In genomic region chr19:23525265-23525862, GRCh38 we compare ENCODE assay signal across 25 cellular contexts.
DNase-seq lines count a peak whose midpoint lies in the region; ATAC-seq, FAIRE-seq and TF ChIP-seq lines count a peak whose summit lies in the region.
"Had no signal": no experiment of that assay in that cellular context is flagged by ENCODE, and none has a peak within 500 bp of the region (broad histone marks: within the 10 kb centered on the region; RNA-seq: fewer than 3 reads in every experiment).

No MANE protein-coding gene starts in this region.

- peaks cover 2% of the 10 kb centered on the region for H3K36me3 Mint-ChIP-seq in activated CD4-positive, alpha-beta T cell treated with anti-CD3 and anti-CD28 coated beads for 36 hours (ENCODE audit: low read depth)
- H3K36me3 Mint-ChIP-seq: CD14-positive monocyte had no signal

- H3K9me3 Mint-ChIP-seq in activated CD4-positive, alpha-beta T cell treated with anti-CD3 and anti-CD28 coated beads for 36 hours (ENCODE audit: low read depth), result peaks cover 24% of the 10 kb centered on the region

- peak; percentile 9 for DNase-seq in HepG2 (ENCODE audit: low spot score)
- DNase-seq in right lobe of liver, result no peak
- DNase-seq in RWPE2 (ENCODE audit: low spot score), result no peak
- no peak for DNase-seq in keratinocyte (ENCODE audit: low read depth, low spot score)
- no peak for DNase-seq in ecto neural progenitor cell (ENCODE audit: low spot score)
- DNase-seq in midbrain (lab: John Stamatoyannopoulos, UW), result no peak
- no peak for DNase-seq in activated CD4-positive, alpha-beta T cell treated with anti-CD3 and anti-CD28 coated beads for 36 hours
- DNase-seq: DMS79, GM23248, HCEC 1CT, IMR-90, NCI-H1105, NCI-H146, NCI-H2029 treated with DMSO at 0.1 percent for 48 hours, NCI-H2171, NCI-H345, NCI-H524 treated with DMSO at 0.1 percent for 48 hours, SHP77 treated with DMSO at 0.1 percent for 48 hours had no signal

- H3K9me1 ChIP-seq in keratinocyte (ENCODE audit: control insufficient read depth, extremely low read depth, insufficient read depth, low read length), result no peaks in the 10 kb centered on the region

- H3K27me3 ChIP-seq in HepG2 (ENCODE audit: control insufficient read depth in 1 of 2, insufficient read depth in 2 of 2, low read length in 2 of 2) (no peaks in the 10 kb centered on the region), right lobe of liver (no peaks in the 10 kb centered on the region), RWPE2 (ENCODE audit: insufficient read depth, poor library complexity, severe bottlenecking) (no peaks in the 10 kb centered on the region), keratinocyte (ENCODE audit: control insufficient read depth, extremely low read depth, insufficient read depth, low read length) (no peaks in the 10 kb centered on the region)

- ATAC-seq in HepG2 (peak; percentile 48), right lobe of liver (no peak), RWPE2 (ENCODE audit: low read depth) (no peak), GM19397 (IDR thresholded peaks at IDR 0.05; ENCODE audit: unreplicated experiment) (no peak)
- ATAC-seq in activated CD4-positive, alpha-beta T cell treated with anti-CD3 and anti-CD28 coated beads for 36 hours, result no peak
- ATAC-seq: A549 had no signal

- H3K27ac Mint-ChIP-seq in activated CD4-positive, alpha-beta T cell treated with anti-CD3 and anti-CD28 coated beads for 36 hours, result no peak overlapping the region
- H3K27ac Mint-ChIP-seq: B cell, CD14-positive monocyte had no signal

- FAIRE-seq in HepG2 (lab: Jason Lieb, UNC), result no peak
- FAIRE-seq in keratinocyte (lab: Jason Lieb, UNC), result no peak
- FAIRE-seq: A549, D721Med had no signal

- BruUV-seq in HepG2 (replicated peaks; lab: Mats Ljungman, UMichigan), result no TSS peak

- no peak overlapping the region for H3K4me2 ChIP-seq in HepG2 (ENCODE audit: low read depth, low read length)
- H3K4me2 ChIP-seq in keratinocyte (ENCODE audit: control insufficient read depth, extremely low read depth, insufficient read depth, low read depth, low read length), result no peak overlapping the region
- H3K4me2 ChIP-seq: A549, KMS-11 had no signal

- TF ChIP-seq POLR2A in HepG2 (IDR thresholded peaks at IDR 0.05; ENCODE audit: insufficient read depth in 1 of 2, low read depth in 2 of 2, low read length in 2 of 2) (no peak), right lobe of liver (IDR thresholded peaks at IDR 0.05) (no peak)

- H3K79me2 ChIP-seq in HepG2 (ENCODE audit: insufficient read depth, low read length) (no peaks in the 10 kb centered on the region), keratinocyte (ENCODE audit: control insufficient read depth, insufficient read depth, low read length) (no peaks in the 10 kb centered on the region)

- H4K20me1 ChIP-seq in HepG2 (ENCODE audit: insufficient read depth, low read length) (no peaks in the 10 kb centered on the region), keratinocyte (ENCODE audit: control insufficient read depth, extremely low read depth, insufficient read depth, low read length) (no peaks in the 10 kb centered on the region)

- H3K27ac ChIP-seq in HepG2 (ENCODE audit: extremely low read length, insufficient read depth, low read length) (no peak overlapping the region), right lobe of liver (no peak overlapping the region), RWPE2 (ENCODE audit: poor library complexity, severe bottlenecking) (peak overlapping the region; percentile 29), keratinocyte (ENCODE audit: control insufficient read depth, insufficient read depth, low read length) (peak overlapping the region; percentile 19)
- H3K27ac ChIP-seq: A549, GM23248, KMS-11, SK-N-MC had no signal

- in situ Hi-C loops in HepG2 (cut with HindIII; ENCODE audit: extremely low pct_ligation_motif_present, low pct_unique_long_range_greater_than_20kb), result no loop called here

- peaks cover 5% of the 10 kb centered on the region for H3K4me1 Mint-ChIP-seq in activated CD4-positive, alpha-beta T cell treated with anti-CD3 and anti-CD28 coated beads for 36 hours
- H3K4me1 Mint-ChIP-seq: B cell, CD14-positive monocyte had no signal

- intact Hi-C loops in HepG2 (cut with micrococcal nuclease; ENCODE audit: unreplicated experiment) (no loop called here), right lobe of liver (cut with DNase I) (no loop called here)
- intact Hi-C loops in activated CD4-positive, alpha-beta T cell treated with anti-CD3 and anti-CD28 coated beads for 36 hours (cut with DNase I, micrococcal nuclease), result no loop called here

- H2AFZ ChIP-seq in HepG2 (ENCODE audit: low read length), result no peak overlapping the region
- H2AFZ ChIP-seq in keratinocyte (ENCODE audit: control insufficient read depth, low read length), result no peak overlapping the region
- H2AFZ ChIP-seq: GM23248 had no signal

- dilution Hi-C loops in keratinocyte (cut with MboI; ENCODE audit: extremely low pct_ligation_motif_present, low sequenced_read_pairs), result no loop called here

- H3K4me1 ChIP-seq in HepG2 (ENCODE audit: insufficient read depth, low read length) (no peaks in the 10 kb centered on the region), right lobe of liver (no peaks in the 10 kb centered on the region), RWPE2 (ENCODE audit: insufficient read depth, poor library complexity, severe bottlenecking) (peaks cover 21% of the 10 kb centered on the region), keratinocyte (ENCODE audit: control insufficient read depth, extremely low read depth, insufficient read depth, low read length) (peaks cover 7% of the 10 kb centered on the region)
- H3K4me1 ChIP-seq: A549 had no signal

- TF ChIP-seq EP300 in HepG2 (IDR thresholded peaks at IDR 0.05; ENCODE audit: low read depth in 2 of 2, low read length in 2 of 2) (no peak), HepG2 (CRISPR knock-in tag; IDR thresholded peaks at IDR 0.05; ENCODE audit: borderline replicate concordance) (no peak)

- TF ChIP-seq CTCF in HepG2 (CRISPR knock-in tag; IDR thresholded peaks at IDR 0.05), result no peak
- TF ChIP-seq CTCF in right lobe of liver (IDR thresholded peaks at IDR 0.05), result no peak
- no peak for TF ChIP-seq CTCF in RWPE2 (IDR thresholded peaks at IDR 0.05; ENCODE audit: poor library complexity, severe bottlenecking)
- TF ChIP-seq CTCF in keratinocyte (optimal IDR thresholded peaks at IDR 0.05 in 1 of 3, IDR thresholded peaks at IDR 0.05 in 1 of 3, conservative IDR thresholded peaks at IDR 0.05 in 1 of 3; ENCODE audit: extremely low read depth in 1 of 3, insufficient read depth in 2 of 3, low read length in 3 of 3), result no peak

- H3K9ac ChIP-seq in HepG2 (ENCODE audit: insufficient read depth, low read depth, low read length) (no peak overlapping the region), keratinocyte (ENCODE audit: control insufficient read depth, extremely low read depth, insufficient read depth, low read length) (no peak overlapping the region)
- H3K9ac ChIP-seq: GM23248, KMS-11 had no signal

- H3K27me3 Mint-ChIP-seq in activated CD4-positive, alpha-beta T cell treated with anti-CD3 and anti-CD28 coated beads for 36 hours, result no peaks in the 10 kb centered on the region
- H3K27me3 Mint-ChIP-seq: B cell had no signal

- no peak for TF ChIP-seq RAD21 in HepG2 (CRISPR knock-in tag; IDR thresholded peaks at IDR 0.05)

- no peak overlapping the region for H3K4me3 Mint-ChIP-seq in activated CD4-positive, alpha-beta T cell treated with anti-CD3 and anti-CD28 coated beads for 36 hours
- H3K4me3 Mint-ChIP-seq: B cell, CD14-positive monocyte had no signal

- CTCF ChIA-PET in HepG2 (lab: Yijun Ruan, JAX; ENCODE audit: low intra/inter-chr PET ratio, low total read pairs), result no interaction called here
- CTCF ChIA-PET in activated CD4-positive, alpha-beta T cell treated with anti-CD3 and anti-CD28 coated beads for 36 hours (lab: Charles Lee), result no interaction called here

- no peak overlapping the region for H3K4me3 ChIP-seq in HepG2 (replicated peaks in 1 of 3; ENCODE audit: insufficient read depth in 1 of 3, low read depth in 2 of 3, low read length in 3 of 3)
- no peak overlapping the region for H3K4me3 ChIP-seq in right lobe of liver
- no peak overlapping the region for H3K4me3 ChIP-seq in RWPE2 (ENCODE audit: severe bottlenecking)
- no peak overlapping the region for H3K4me3 ChIP-seq in keratinocyte (ENCODE audit: control insufficient read depth in 2 of 3, extremely low read depth in 1 of 3, insufficient read depth in 2 of 3, low read depth in 1 of 3, low read length in 3 of 3)
- H3K4me3 ChIP-seq: A549, GM23248, SK-N-MC had no signal

- H3K36me3 ChIP-seq in HepG2 (replicated peaks in 1 of 2; ENCODE audit: control insufficient read depth in 1 of 2, insufficient read depth in 2 of 2, low read length in 2 of 2) (no peaks in the 10 kb centered on the region), right lobe of liver (no peaks in the 10 kb centered on the region), RWPE2 (ENCODE audit: low read depth) (no peaks in the 10 kb centered on the region), keratinocyte (ENCODE audit: control insufficient read depth in 2 of 2, extremely low read depth in 1 of 2, insufficient read depth in 2 of 2, low read length in 2 of 2) (no peaks in the 10 kb centered on the region)

- POLR2A ChIA-PET in HepG2 (lab: Yijun Ruan, JAX), result no interaction called here
- POLR2A ChIA-PET in activated CD4-positive, alpha-beta T cell treated with anti-CD3 and anti-CD28 coated beads for 36 hours (lab: Charles Lee), result no interaction called here

- peaks cover 99% of the 10 kb centered on the region for H3K9me3 ChIP-seq in HepG2 (ENCODE audit: low read length)
- no peaks in the 10 kb centered on the region for H3K9me3 ChIP-seq in right lobe of liver
- H3K9me3 ChIP-seq in RWPE2 (ENCODE audit: severe bottlenecking), result peaks cover 1% of the 10 kb centered on the region
- peaks cover 2% of the 10 kb centered on the region for H3K9me3 ChIP-seq in keratinocyte (ENCODE audit: control insufficient read depth, low read depth, low read length)

- 17% methylated on average over 4 of the region's 4 CpGs for WGBS in HepG2 (ENCODE audit: low lambda C conversion rate)
- 54% methylated on average over 4 of the region's 4 CpGs for WGBS in right lobe of liver (ENCODE audit: insufficient coverage, low coverage, low lambda C conversion rate, missing lambda C conversion rate)

Comparison
In these comparisons a context has a peak if more than half of its experiments do, and no peak if none do; other contexts are left out.
1. H3K27ac ChIP-seq: peak in RWPE2 (single experiment) and keratinocyte (single experiment); none in HepG2 (single experiment) and right lobe of liver (0 of 3).